ENCODE assay signal across 15 cellular contexts in genomic region chr16:85988306-85988705, GRCh38.
DNase-seq lines count a peak whose midpoint lies in the region; ATAC-seq and FAIRE-seq lines count a peak whose summit lies in the region.
"Had no signal": no experiment of that assay in that cellular context is flagged by ENCODE, and none has a peak within 500 bp of the region (broad histone marks: within the 10 kb centered on the region; RNA-seq: fewer than 3 reads in every experiment).

No MANE protein-coding gene starts in this region.

- no peak for DNase-seq in activated T-cell treated with anti-CD3 and anti-CD28 coated beads, Interleukin-2, amount 50 U/mL, for 4 hours
- no peak for DNase-seq in activated T-cell treated with anti-CD3 and anti-CD28 coated beads, Interleukin-2, amount 50 U/mL, for 1 hour
- no peak for DNase-seq in activated T-helper 1 cell treated with anti-CD3 and anti-CD28 coated beads, Interleukin-12 subunit alpha, Interleukin-12 subunit beta, Interleukin-2, Interleukin-4 antibody, amounts not matched to agents 30 ng/mL and 10 ng/mL and 1 ng/mL, durations not matched to agents 14 hours and 24 hours and 36 hours (ENCODE audit: low spot score)
- no peak for DNase-seq in stimulated activated effector memory CD8-positive, alpha-beta T cell treated with anti-CD3 and anti-CD28 coated beads, Interleukin-12 subunit alpha, Interleukin-12 subunit beta, amount 100 ng/mL, for 72 hours (ENCODE audit: low spot score in 2 of 2)
- DNase-seq in frontal cortex (ENCODE audit: low spot score in 2 of 2) (no peak), NCI-H69 (lab: John Stamatoyannopoulos, UW) (no peak)
- DNase-seq: NCI-H446, right cardiac atrium, uterus had no signal

- H3K9me3 Mint-ChIP-seq in activated T-cell treated with anti-CD3 and anti-CD28 coated beads, Interleukin-2, amount 50 U/mL, for 4 hours, result no peaks in the 10 kb centered on the region
- peaks cover 6% of the 10 kb centered on the region for H3K9me3 Mint-ChIP-seq in activated T-helper 1 cell treated with anti-CD3 and anti-CD28 coated beads, Interleukin-12 subunit alpha, Interleukin-12 subunit beta, Interleukin-2, Interleukin-4 antibody, amounts not matched to agents 30 ng/mL and 10 ng/mL and 1 ng/mL, durations not matched to agents 14 hours and 24 hours and 36 hours
- H3K9me3 Mint-ChIP-seq in stimulated activated effector memory CD8-positive, alpha-beta T cell treated with anti-CD3 and anti-CD28 coated beads, Interleukin-12 subunit alpha, Interleukin-12 subunit beta, amount 100 ng/mL, for 72 hours, result no peaks in the 10 kb centered on the region
- H3K9me3 Mint-ChIP-seq: CD4-positive, alpha-beta memory T cell; T-cell had no signal

- no peak for FAIRE-seq in frontal cortex (lab: Jason Lieb, UNC)
- FAIRE-seq: endometrium had no signal

- peak; percentile 30 to 38 for ATAC-seq in activated T-cell treated with anti-CD3 and anti-CD28 coated beads, Interleukin-2, amount 50 U/mL, for 4 hours
- peak; percentile 4 for ATAC-seq in GM21360 (IDR thresholded peaks at IDR 0.05; ENCODE audit: unreplicated experiment)
- ATAC-seq in stimulated activated effector memory CD8-positive, alpha-beta T cell treated with anti-CD3 and anti-CD28 coated beads, Interleukin-12 subunit alpha, Interleukin-12 subunit beta, amount 100 ng/mL, for 72 hours, result no peak
- ATAC-seq in GM21737 (IDR thresholded peaks at IDR 0.05; ENCODE audit: unreplicated experiment), result no peak
- ATAC-seq: right cardiac atrium, Right ventricle myocardium inferior had no signal

- H3K36me3 Mint-ChIP-seq in activated T-cell treated with anti-CD3 and anti-CD28 coated beads, Interleukin-2, amount 50 U/mL, for 4 hours (ENCODE audit: insufficient read depth), result no peaks in the 10 kb centered on the region
- H3K36me3 Mint-ChIP-seq in activated T-helper 1 cell treated with anti-CD3 and anti-CD28 coated beads, Interleukin-12 subunit alpha, Interleukin-12 subunit beta, Interleukin-2, Interleukin-4 antibody, amounts not matched to agents 30 ng/mL and 10 ng/mL and 1 ng/mL, durations not matched to agents 14 hours and 24 hours and 36 hours (ENCODE audit: low read depth), result peaks cover 5% of the 10 kb centered on the region
- H3K36me3 Mint-ChIP-seq in stimulated activated effector memory CD8-positive, alpha-beta T cell treated with anti-CD3 and anti-CD28 coated beads, Interleukin-12 subunit alpha, Interleukin-12 subunit beta, amount 100 ng/mL, for 72 hours, result no peaks in the 10 kb centered on the region
- H3K36me3 Mint-ChIP-seq: CD4-positive, alpha-beta memory T cell; T-cell had no signal

- H3K27ac Mint-ChIP-seq in activated T-helper 1 cell treated with anti-CD3 and anti-CD28 coated beads, Interleukin-12 subunit alpha, Interleukin-12 subunit beta, Interleukin-2, Interleukin-4 antibody, amounts not matched to agents 30 ng/mL and 10 ng/mL and 1 ng/mL, durations not matched to agents 14 hours and 24 hours and 36 hours, result peak overlapping the region; percentile 99
- peak overlapping the region; percentile 82 for H3K27ac Mint-ChIP-seq in stimulated activated effector memory CD8-positive, alpha-beta T cell treated with anti-CD3 and anti-CD28 coated beads, Interleukin-12 subunit alpha, Interleukin-12 subunit beta, amount 100 ng/mL, for 72 hours

- H3K27me3 Mint-ChIP-seq in activated T-cell treated with anti-CD3 and anti-CD28 coated beads, Interleukin-2, amount 50 U/mL, for 4 hours (ENCODE audit: low read depth), result peaks cover 1% of the 10 kb centered on the region
- peaks cover 1% of the 10 kb centered on the region for H3K27me3 Mint-ChIP-seq in activated T-helper 1 cell treated with anti-CD3 and anti-CD28 coated beads, Interleukin-12 subunit alpha, Interleukin-12 subunit beta, Interleukin-2, Interleukin-4 antibody, amounts not matched to agents 30 ng/mL and 10 ng/mL and 1 ng/mL, durations not matched to agents 14 hours and 24 hours and 36 hours (ENCODE audit: insufficient read depth)

- H3K4me3 Mint-ChIP-seq in activated T-cell treated with anti-CD3 and anti-CD28 coated beads, Interleukin-2, amount 50 U/mL, for 4 hours, result peak overlapping the region; percentile 49
- peak overlapping the region; percentile 73 for H3K4me3 Mint-ChIP-seq in activated T-helper 1 cell treated with anti-CD3 and anti-CD28 coated beads, Interleukin-12 subunit alpha, Interleukin-12 subunit beta, Interleukin-2, Interleukin-4 antibody, amounts not matched to agents 30 ng/mL and 10 ng/mL and 1 ng/mL, durations not matched to agents 14 hours and 24 hours and 36 hours
- H3K4me3 Mint-ChIP-seq in stimulated activated effector memory CD8-positive, alpha-beta T cell treated with anti-CD3 and anti-CD28 coated beads, Interleukin-12 subunit alpha, Interleukin-12 subunit beta, amount 100 ng/mL, for 72 hours, result peak overlapping the region; percentile 56

- intact Hi-C loops in activated T-helper 1 cell treated with anti-CD3 and anti-CD28 coated beads, Interleukin-12 subunit alpha, Interleukin-12 subunit beta, Interleukin-2, Interleukin-4 antibody, amounts not matched to agents 30 ng/mL and 10 ng/mL and 1 ng/mL, durations not matched to agents 14 hours and 24 hours and 36 hours (cut with micrococcal nuclease), result loop anchor here (1.0 to 2.0 kb wide), 3 partner anchors 28 to 167 kb away; no protein-coding TSS in a partner anchor

- peaks cover 69% of the 10 kb centered on the region for H3K4me1 Mint-ChIP-seq in activated T-cell treated with anti-CD3 and anti-CD28 coated beads, Interleukin-2, amount 50 U/mL, for 4 hours (ENCODE audit: low read depth)
- peaks cover 68% of the 10 kb centered on the region for H3K4me1 Mint-ChIP-seq in activated T-helper 1 cell treated with anti-CD3 and anti-CD28 coated beads, Interleukin-12 subunit alpha, Interleukin-12 subunit beta, Interleukin-2, Interleukin-4 antibody, amounts not matched to agents 30 ng/mL and 10 ng/mL and 1 ng/mL, durations not matched to agents 14 hours and 24 hours and 36 hours (ENCODE audit: low read depth)
- peaks cover 59% of the 10 kb centered on the region for H3K4me1 Mint-ChIP-seq in stimulated activated effector memory CD8-positive, alpha-beta T cell treated with anti-CD3 and anti-CD28 coated beads, Interleukin-12 subunit alpha, Interleukin-12 subunit beta, amount 100 ng/mL, for 72 hours

Comparison
In these comparisons a context has a peak if more than half of its experiments do, and no peak if none do; other contexts are left out.
1. ATAC-seq: peak in activated T-cell treated with anti-CD3 and anti-CD28 coated beads, Interleukin-2, amount 50 U/mL, for 4 hours (2 of 2) and GM21360 (single experiment); none in stimulated activated effector memory CD8-positive, alpha-beta T cell treated with anti-CD3 and anti-CD28 coated beads, Interleukin-12 subunit alpha, Interleukin-12 subunit beta, amount 100 ng/mL, for 72 hours (single experiment) and GM21737 (single experiment).
2. Peak in every context shown above with its lines, with median percentiles within 50 percentile points of each other: H3K4me3 Mint-ChIP-seq.